8 cellular contexts compared by ENCODE assay signal in the genomic region with DNA sequence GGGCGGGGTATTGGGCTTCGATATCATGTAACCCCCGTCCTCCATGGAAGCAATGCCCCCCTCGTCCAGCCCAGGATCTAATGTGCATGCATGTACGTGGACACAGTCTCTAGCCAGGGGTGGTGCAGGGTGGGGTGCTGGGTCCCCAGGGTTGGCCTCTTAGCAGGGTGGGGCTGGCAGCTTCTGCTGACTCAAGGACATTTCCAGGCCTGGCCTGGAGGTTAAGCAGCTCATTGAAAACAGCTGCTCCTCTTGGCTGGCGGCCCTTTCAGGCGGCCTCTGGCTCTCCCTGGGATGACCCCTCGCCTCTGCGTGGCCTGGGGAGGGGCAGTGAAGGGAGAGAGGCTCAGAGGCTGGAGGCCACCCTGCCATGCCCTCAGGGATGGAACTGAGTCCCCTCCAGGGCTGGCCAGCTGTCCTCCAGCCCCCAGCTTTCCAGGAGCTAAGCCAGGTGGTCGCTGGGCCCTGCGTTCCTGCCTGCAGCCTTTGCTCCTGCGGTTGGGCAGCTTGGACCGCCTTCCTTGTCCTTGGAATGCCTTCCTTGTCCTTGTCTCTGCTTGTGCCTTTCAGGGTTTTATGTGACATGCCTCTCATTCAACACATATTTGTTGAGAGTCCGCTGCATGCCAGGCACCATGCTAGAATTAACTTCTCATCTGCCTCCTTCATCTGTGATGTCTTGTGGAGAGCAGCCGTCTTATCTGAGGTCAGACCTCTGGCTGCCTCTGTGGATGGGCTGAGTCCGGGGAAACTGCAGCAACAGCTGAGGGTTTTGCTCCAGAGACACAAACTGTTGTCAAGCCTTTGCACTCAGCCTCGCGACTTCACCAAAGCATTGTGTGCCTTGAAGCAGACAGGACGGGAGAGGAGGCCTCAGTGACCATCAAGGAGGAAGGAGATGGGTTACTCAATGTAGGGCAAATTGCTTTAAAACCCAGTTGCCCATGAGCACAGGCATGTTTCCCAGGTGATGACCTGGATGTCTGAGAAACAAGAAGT. TPM values are rescaled to one million over a fixed set of nuclear protein-coding genes. Genes with fewer than 3 reads are reported as not detected.
DNase-seq lines count a peak whose midpoint lies in the region; ATAC-seq and TF ChIP-seq lines count a peak whose summit lies in the region.

No MANE protein-coding gene starts in this region.

- peak; percentile 72 to 83 (median 78) for ATAC-seq in heart right ventricle
- ATAC-seq in HG03520 (IDR thresholded peaks at IDR 0.05; ENCODE audit: unreplicated experiment) = no peak
- ATAC-seq in HG03442 (IDR thresholded peaks at IDR 0.05; ENCODE audit: unreplicated experiment) = no peak

- H3K27ac ChIP-seq in heart right ventricle = peak overlapping the region in 8 of 10 donors; percentile 56 to 88 (median 80)

- peaks cover 80% of the 10 kb centered on the region for H3K27me3 Mint-ChIP-seq in T-helper 1 cell treated with Interleukin-12 subunit alpha and Interleukin-12 subunit beta and Interleukin-4 antibody, amounts not matched to agents 30 μg/mL and 1 μg/mL, for 36 hours (ENCODE audit: low read depth)

- H3K27ac Mint-ChIP-seq in T-helper 1 cell treated with Interleukin-12 subunit alpha and Interleukin-12 subunit beta and Interleukin-4 antibody, amounts not matched to agents 30 μg/mL and 1 μg/mL, for 36 hours = peak overlapping the region; percentile 21

- H3K4me1 ChIP-seq in heart right ventricle = peaks cover 9 to 42% (median 32%) of the 10 kb centered on the region in 9 donors

- TF ChIP-seq CTCF in heart right ventricle (IDR thresholded peaks at IDR 0.05) = no peak

- intact Hi-C loops in heart right ventricle (cut with DNase I) = no loop called here

- no peaks in the 10 kb centered on the region for H3K36me3 Mint-ChIP-seq in T-helper 1 cell treated with Interleukin-12 subunit alpha and Interleukin-12 subunit beta and Interleukin-4 antibody, amounts not matched to agents 30 μg/mL and 1 μg/mL, for 36 hours (ENCODE audit: low read depth)

- peak overlapping the region in 5 of 10 donors; percentile 52 to 58 (median 54) for H3K4me3 ChIP-seq in heart right ventricle

- H3K27me3 ChIP-seq in heart right ventricle = peaks cover 0 to 22% (median 0%) of the 10 kb centered on the region in 7 donors

- no peaks in the 10 kb centered on the region for H3K36me3 ChIP-seq in heart right ventricle

- peak; percentile 38 for DNase-seq in NCI-H748 (lab: John Stamatoyannopoulos, UW; ENCODE audit: unreplicated experiment)
- DNase-seq in NCI-H748 treated with DMSO at 0.1 percent for 48 hours (lab: John Stamatoyannopoulos, UW) = no peak
- DNase-seq in heart right ventricle = peak; percentile 76 to 87
- peak; percentile 34 for DNase-seq in stimulated activated CD8-positive, alpha-beta memory T cell treated with anti-CD3 and anti-CD28 coated beads, Interleukin-4, amount 100 ng/mL, for 48 hours
- DNase-seq in iPS-NIHi11 (ENCODE audit: low spot score) = no peak

- H3K9me3 Mint-ChIP-seq in T-helper 1 cell treated with Interleukin-12 subunit alpha and Interleukin-12 subunit beta and Interleukin-4 antibody, amounts not matched to agents 30 μg/mL and 1 μg/mL, for 36 hours = no peaks in the 10 kb centered on the region

- H3K9me3 ChIP-seq in heart right ventricle = no peaks in the 10 kb centered on the region

- peaks cover 21% of the 10 kb centered on the region for H3K4me1 Mint-ChIP-seq in T-helper 1 cell treated with Interleukin-12 subunit alpha and Interleukin-12 subunit beta and Interleukin-4 antibody, amounts not matched to agents 30 μg/mL and 1 μg/mL, for 36 hours (ENCODE audit: low read depth)

- H3K4me3 Mint-ChIP-seq in T-helper 1 cell treated with Interleukin-12 subunit alpha and Interleukin-12 subunit beta and Interleukin-4 antibody, amounts not matched to agents 30 μg/mL and 1 μg/mL, for 36 hours = peak overlapping the region; percentile 8

- 44 to 56% methylated on average over 19 of the region's 19 CpGs for WGBS in heart right ventricle, 2 donors

RNA-seq across cellular contexts. Expression of gene MRC2, which starts 26.7 kb away (rescaled TPM):
- 10 to 100 TPM; 15.2 to 46.4 (median 21.4) TPM for total RNA-seq in heart right ventricle
- polyA plus RNA-seq in heart right ventricle = 10 to 100 TPM; 18.2 to 25.2 TPM

Comparison
In these comparisons a context has a peak if more than half of its experiments do, and no peak if none do; other contexts are left out.
1. DNase-seq: peak in NCI-H748 (single experiment), heart right ventricle (2 of 2) and stimulated activated CD8-positive, alpha-beta memory T cell treated with anti-CD3 and anti-CD28 coated beads, Interleukin-4, amount 100 ng/mL, for 48 hours (single experiment); none in NCI-H748 treated with DMSO at 0.1 percent for 48 hours (single experiment) and iPS-NIHi11 (single experiment).
2. ATAC-seq: peak in heart right ventricle (8 of 8); none in HG03520 (single experiment) and HG03442 (single experiment).